Comparison of ENCODE assay signal across 8 cellular contexts in genomic region chr7:131329176-131329570, GRCh38. TPM values are rescaled to one million over a fixed set of nuclear protein-coding genes. Genes with fewer than 3 reads are reported as not detected.
DNase-seq lines count a peak whose midpoint lies in the region; ATAC-seq and TF ChIP-seq lines count a peak whose summit lies in the region.

No MANE protein-coding gene starts in this region.

- DNase-seq in activated CD8-positive, alpha-beta memory T cell treated with anti-CD3 and anti-CD28 coated beads, Interleukin-2, amount 10 ng/mL, durations not matched to agents 7 days and 5 days, result no peak
- no peak for DNase-seq in activated CD8-positive, alpha-beta memory T cell treated with anti-CD3 and anti-CD28 coated beads for 24 hours
- DNase-seq in adipocyte (ENCODE audit: low read depth) (peak; percentile 27), left kidney (ENCODE audit: low read depth, low spot score) (peak; percentile 31), thyroid gland (no peak), mesenteric fat pad (ENCODE audit: low spot score) (no peak), CD1c-positive myeloid dendritic cell (ENCODE audit: extremely low spot score) (no peak)

- TF ChIP-seq POLR2A in thyroid gland (IDR thresholded peaks at IDR 0.05), result no peak

- H3K4me3 ChIP-seq in adipocyte (ENCODE audit: low read length) (peak overlapping the region; percentile 91), thyroid gland (replicated peaks in 1 of 3) (peak overlapping the region in 1 of 3 donors; percentile 86)

- peaks cover 17% of the 10 kb centered on the region for H3K36me3 Mint-ChIP-seq in activated CD8-positive, alpha-beta memory T cell treated with anti-CD3 and anti-CD28 coated beads, Interleukin-2, amount 10 ng/mL, durations not matched to agents 7 days and 5 days

- intact Hi-C loops in thyroid gland (cut with DNase I), result loop anchor here (10.0 kb wide), 1 partner anchor 224 kb away; no protein-coding TSS in a partner anchor

- peak overlapping the region; percentile 100 for H3K9ac ChIP-seq in adipocyte (ENCODE audit: low read length)

- peaks cover 9% of the 10 kb centered on the region for H3K36me3 ChIP-seq in adipocyte (ENCODE audit: control insufficient read depth, insufficient read depth, low read length, severe bottlenecking)
- H3K36me3 ChIP-seq in thyroid gland, result no peaks in the 10 kb centered on the region

- CTCF ChIA-PET in activated CD8-positive, alpha-beta memory T cell treated with anti-CD3 and anti-CD28 coated beads, Interleukin-2, amount 10 ng/mL, durations not matched to agents 7 days and 5 days (lab: Charles Lee), result no interaction called here

- peaks cover 4% of the 10 kb centered on the region for H3K9me3 Mint-ChIP-seq in activated CD8-positive, alpha-beta memory T cell treated with anti-CD3 and anti-CD28 coated beads, Interleukin-2, amount 10 ng/mL, durations not matched to agents 7 days and 5 days (ENCODE audit: low read depth)

- H3K4me3 Mint-ChIP-seq in activated CD8-positive, alpha-beta memory T cell treated with anti-CD3 and anti-CD28 coated beads, Interleukin-2, amount 10 ng/mL, durations not matched to agents 7 days and 5 days, result peak overlapping the region; percentile 96

- H3K4me1 Mint-ChIP-seq in activated CD8-positive, alpha-beta memory T cell treated with anti-CD3 and anti-CD28 coated beads, Interleukin-2, amount 10 ng/mL, durations not matched to agents 7 days and 5 days, result peaks cover 52% of the 10 kb centered on the region

- H3K27me3 ChIP-seq in adipocyte (replicated peaks; ENCODE audit: control insufficient read depth, insufficient read depth, low read length) (no peaks in the 10 kb centered on the region), thyroid gland (no peaks in the 10 kb centered on the region)

- H3K4me1 ChIP-seq in adipocyte (ENCODE audit: control insufficient read depth, insufficient read depth, low read length), result peaks cover 30% of the 10 kb centered on the region
- H3K4me1 ChIP-seq in thyroid gland, result peaks cover 36 to 45% of the 10 kb centered on the region in 2 donors

- peak overlapping the region; percentile 82 to 99 (median 98) for H3K27ac ChIP-seq in thyroid gland

- H3K9me3 ChIP-seq in adipocyte (ENCODE audit: control insufficient read depth, low read length) (no peaks in the 10 kb centered on the region), thyroid gland (no peaks in the 10 kb centered on the region)

- ATAC-seq in activated CD8-positive, alpha-beta memory T cell treated with anti-CD3 and anti-CD28 coated beads, Interleukin-2, amount 10 ng/mL, durations not matched to agents 7 days and 5 days, result no peak
- ATAC-seq in GM21576 (IDR thresholded peaks at IDR 0.05; ENCODE audit: unreplicated experiment), result no peak

- WGBS in thyroid gland, 2 donors, result 69 to 100% methylated on average over 1 of the region's 1 CpG

- no peak for TF ChIP-seq CTCF in thyroid gland (IDR thresholded peaks at IDR 0.05)

- H3K27ac Mint-ChIP-seq in activated CD8-positive, alpha-beta memory T cell treated with anti-CD3 and anti-CD28 coated beads, Interleukin-2, amount 10 ng/mL, durations not matched to agents 7 days and 5 days, result peak overlapping the region; percentile 37

- H3K27me3 Mint-ChIP-seq in activated CD8-positive, alpha-beta memory T cell treated with anti-CD3 and anti-CD28 coated beads, Interleukin-2, amount 10 ng/mL, durations not matched to agents 7 days and 5 days, result no peaks in the 10 kb centered on the region

RNA-seq across cellular contexts. Expression of gene MKLN1, which starts 1.5 kb away (rescaled TPM):
- total RNA-seq in activated CD8-positive, alpha-beta memory T cell treated with anti-CD3 and anti-CD28 coated beads, Interleukin-2, amount 10 ng/mL, durations not matched to agents 7 days and 5 days, result 10 to 100 TPM; 35.5 to 41.4 TPM
- total RNA-seq in thyroid gland, result 100 to 1,000 TPM in 2 of 4 donors, 10 to 100 TPM in 2; 93.1 to 175 (median 102) TPM
- 73.4 TPM for total RNA-seq in mesenteric fat pad

Comparison
In these comparisons a context has a peak if more than half of its experiments do, and no peak if none do; other contexts are left out.
1. DNase-seq: peak in adipocyte (single experiment) and left kidney (single experiment); none in activated CD8-positive, alpha-beta memory T cell treated with anti-CD3 and anti-CD28 coated beads, Interleukin-2, amount 10 ng/mL, durations not matched to agents 7 days and 5 days (single experiment), activated CD8-positive, alpha-beta memory T cell treated with anti-CD3 and anti-CD28 coated beads for 24 hours (single experiment), thyroid gland (0 of 2), mesenteric fat pad (single experiment) and CD1c-positive myeloid dendritic cell (single experiment).